12 cellular contexts compared by ENCODE assay signal in the genomic region with DNA sequence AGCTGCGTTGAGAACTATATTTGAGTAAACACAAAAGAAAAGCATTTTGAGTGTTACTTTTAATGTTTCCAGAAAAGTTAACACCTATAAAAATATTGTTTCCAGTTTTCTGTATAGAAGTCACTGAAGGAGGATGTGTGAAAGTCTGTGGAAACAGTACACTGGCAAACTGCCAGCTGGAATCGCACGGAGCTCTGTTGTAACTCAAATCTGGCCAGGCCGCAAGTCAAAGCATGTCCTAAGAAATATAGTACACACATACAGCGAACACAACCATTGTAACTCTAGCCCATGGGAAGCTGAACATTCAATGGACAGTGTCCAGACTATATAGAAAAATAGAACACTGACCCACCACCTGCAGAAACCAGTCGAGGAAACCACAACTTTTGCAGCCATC.
DNase-seq lines count a peak whose midpoint lies in the region; ATAC-seq and TF ChIP-seq lines count a peak whose summit lies in the region.
"Had no signal": no experiment of that assay in that cellular context is flagged by ENCODE, and none has a peak within 500 bp of the region (broad histone marks: within the 10 kb centered on the region; RNA-seq: fewer than 3 reads in every experiment).

No MANE protein-coding gene starts in this region.

- H3K56ac ChIP-seq in IMR-90 (ENCODE audit: extremely low read depth, insufficient read depth, low read length) = no peak overlapping the region

- H4K20me1 ChIP-seq in IMR-90 (ENCODE audit: insufficient read depth, low read length) = no peaks in the 10 kb centered on the region

- DNase-seq in IMR-90 (peak; percentile 45), RWPE2 (ENCODE audit: low spot score) (peak; percentile 78), globus pallidus (ENCODE audit: low spot score) (peak; percentile 20), psoas muscle (peak; percentile 61 to 80), Caco-2 (no peak), SKM-1 (lab: John Stamatoyannopoulos, UW; ENCODE audit: unreplicated experiment) (no peak)
- DNase-seq in stimulated activated naive CD8-positive, alpha-beta T cell treated with anti-CD3 and anti-CD28 coated beads, Interleukin-15, Interleukin-2, amounts not matched to agents 100 U/mL and 50 U/mL, for 24 hours = no peak
- no peak for DNase-seq in activated naive CD4-positive, alpha-beta T cell treated with anti-CD3 and anti-CD28 coated beads, Interleukin-2, amount 10 ng/mL, durations not matched to agents 7 days and 5 days
- DNase-seq: activated CD4-positive, CD25-positive, alpha-beta regulatory T cell treated with anti-CD3 and anti-CD28 coated beads, Interleukin-2, amount 50 U/mL, for 72 hours; activated naive CD8-positive, alpha-beta T cell treated with anti-CD3 and anti-CD28 coated beads, Interleukin-2, amount 10 ng/mL, durations not matched to agents 7 days and 5 days; naive thymus-derived CD8-positive, alpha-beta T cell; stimulated activated CD4-positive, alpha-beta T cell treated with anti-CD3 and anti-CD28 coated beads, Interleukin-2, amount 100 ng/mL, for 48 hours had no signal

- no peak overlapping the region for H3K23ac ChIP-seq in IMR-90 (ENCODE audit: low read depth, low read length)

- H3K4me2 ChIP-seq in IMR-90 (ENCODE audit: low read depth, low read length) = no peak overlapping the region

- H3K36me3 ChIP-seq in IMR-90 (ENCODE audit: control insufficient read depth, insufficient read depth, low read length) (no peaks in the 10 kb centered on the region), RWPE2 (ENCODE audit: low read depth) (no peaks in the 10 kb centered on the region), psoas muscle (ENCODE audit: insufficient read depth in 1 of 2, low read depth in 1 of 2) (no peaks in the 10 kb centered on the region), Caco-2 (ENCODE audit: control insufficient read depth, insufficient read depth, low read length) (no peaks in the 10 kb centered on the region)

- H3K4me1 Mint-ChIP-seq in Caco-2 (ENCODE audit: low read depth, unreplicated experiment) = no peaks in the 10 kb centered on the region
- no peaks in the 10 kb centered on the region for H3K4me1 Mint-ChIP-seq in activated naive CD4-positive, alpha-beta T cell treated with anti-CD3 and anti-CD28 coated beads, Interleukin-2, amount 10 ng/mL, durations not matched to agents 7 days and 5 days
- H3K4me1 Mint-ChIP-seq: activated naive CD8-positive, alpha-beta T cell treated with anti-CD3 and anti-CD28 coated beads, Interleukin-2, amount 10 ng/mL, durations not matched to agents 7 days and 5 days had no signal

- H3K4me3 ChIP-seq in IMR-90 (ENCODE audit: insufficient read depth, low read depth, low read length) (no peak overlapping the region), RWPE2 (ENCODE audit: severe bottlenecking) (no peak overlapping the region), psoas muscle (no peak overlapping the region), Caco-2 (ENCODE audit: low read depth, low read length) (no peak overlapping the region)

- H3K9me3 Mint-ChIP-seq in Caco-2 (ENCODE audit: unreplicated experiment) = peaks cover 10% of the 10 kb centered on the region
- H3K9me3 Mint-ChIP-seq in activated naive CD4-positive, alpha-beta T cell treated with anti-CD3 and anti-CD28 coated beads, Interleukin-2, amount 10 ng/mL, durations not matched to agents 7 days and 5 days = no peaks in the 10 kb centered on the region
- H3K9me3 Mint-ChIP-seq: activated naive CD8-positive, alpha-beta T cell treated with anti-CD3 and anti-CD28 coated beads, Interleukin-2, amount 10 ng/mL, durations not matched to agents 7 days and 5 days; naive thymus-derived CD8-positive, alpha-beta T cell had no signal

- no peaks in the 10 kb centered on the region for H3K9me1 ChIP-seq in IMR-90 (ENCODE audit: insufficient read depth, low read length)

- no peak for TF ChIP-seq RAD21 in IMR-90 (IDR thresholded peaks at IDR 0.05; ENCODE audit: low read length)

- H4K8ac ChIP-seq in IMR-90 (ENCODE audit: low read depth in 2 of 2, low read length in 2 of 2) = no peak overlapping the region

- dilution Hi-C loops in IMR-90 (cut with HindIII; ENCODE audit: low sequenced_read_pairs, unreplicated experiment) = no loop called here

- H3K27me3 ChIP-seq in IMR-90 (ENCODE audit: control insufficient read depth, insufficient read depth, low read length) (peaks cover 1% of the 10 kb centered on the region; the same call in 1 of the 2 replicates), RWPE2 (ENCODE audit: insufficient read depth, poor library complexity, severe bottlenecking) (no peaks in the 10 kb centered on the region), psoas muscle (ENCODE audit: insufficient read depth in 3 of 3, low read length in 2 of 3) (peaks cover 0 to 2% (median 0%) of the 10 kb centered on the region in 3 donors), Caco-2 (replicated peaks; ENCODE audit: control insufficient read depth, insufficient read depth, low read length) (no peaks in the 10 kb centered on the region)

- no peak overlapping the region for H3K9ac ChIP-seq in IMR-90 (ENCODE audit: low read depth, low read length)

- H3K14ac ChIP-seq in IMR-90 (replicated peaks; ENCODE audit: low read depth, low read length) = no peak overlapping the region

- H3K27me3 Mint-ChIP-seq in Caco-2 (ENCODE audit: insufficient read depth, unreplicated experiment) = no peaks in the 10 kb centered on the region
- H3K27me3 Mint-ChIP-seq in activated naive CD4-positive, alpha-beta T cell treated with anti-CD3 and anti-CD28 coated beads, Interleukin-2, amount 10 ng/mL, durations not matched to agents 7 days and 5 days = no peaks in the 10 kb centered on the region
- H3K27me3 Mint-ChIP-seq: activated naive CD8-positive, alpha-beta T cell treated with anti-CD3 and anti-CD28 coated beads, Interleukin-2, amount 10 ng/mL, durations not matched to agents 7 days and 5 days had no signal

- H3K4me1 ChIP-seq in IMR-90 (ENCODE audit: control insufficient read depth, insufficient read depth, low read length) (no peaks in the 10 kb centered on the region), RWPE2 (ENCODE audit: insufficient read depth, poor library complexity, severe bottlenecking) (peaks cover 16% of the 10 kb centered on the region), psoas muscle (no peaks in the 10 kb centered on the region), Caco-2 (peaks cover 2% of the 10 kb centered on the region)

- ATAC-seq in IMR-90 (ENCODE audit: low read depth) (no peak), RWPE2 (ENCODE audit: low read depth) (peak; percentile 94), psoas muscle (peak in 3 of 4 donors; percentile 50 to 72 (median 59))
- ATAC-seq in stimulated activated naive CD8-positive, alpha-beta T cell treated with anti-CD3 and anti-CD28 coated beads, Interleukin-15, Interleukin-2, amounts not matched to agents 100 U/mL and 50 U/mL, for 24 hours = no peak
- ATAC-seq: naive thymus-derived CD8-positive, alpha-beta T cell had no signal

- H4K5ac ChIP-seq in IMR-90 (ENCODE audit: low read depth, low read length) = no peak overlapping the region

- no peaks in the 10 kb centered on the region for H3K9me3 ChIP-seq in IMR-90 (ENCODE audit: control insufficient read depth, insufficient read depth, low read length)
- H3K9me3 ChIP-seq in RWPE2 (ENCODE audit: severe bottlenecking) = no peaks in the 10 kb centered on the region
- no peaks in the 10 kb centered on the region for H3K9me3 ChIP-seq in psoas muscle
- no peaks in the 10 kb centered on the region for H3K9me3 ChIP-seq in Caco-2

- no peak overlapping the region for H3K27ac Mint-ChIP-seq in Caco-2 (ENCODE audit: unreplicated experiment)
- no peak overlapping the region for H3K27ac Mint-ChIP-seq in activated naive CD4-positive, alpha-beta T cell treated with anti-CD3 and anti-CD28 coated beads, Interleukin-2, amount 10 ng/mL, durations not matched to agents 7 days and 5 days
- H3K27ac Mint-ChIP-seq: activated naive CD8-positive, alpha-beta T cell treated with anti-CD3 and anti-CD28 coated beads, Interleukin-2, amount 10 ng/mL, durations not matched to agents 7 days and 5 days; naive thymus-derived CD8-positive, alpha-beta T cell had no signal

- no peak overlapping the region for H2BK120ac ChIP-seq in IMR-90 (ENCODE audit: low read depth, low read length)

- H2BK20ac ChIP-seq in IMR-90 (ENCODE audit: low read depth, low read length) = no peak overlapping the region

- H3K18ac ChIP-seq in IMR-90 (ENCODE audit: low read depth, low read length) = no peak overlapping the region

- 17% methylated on average over 1 of the region's 6 CpGs; no CpG with 5 or more reads in 1 of the 2 experiments for WGBS in IMR-90 (ENCODE audit: extremely low coverage in 2 of 2, insufficient read length in 1 of 2), 2 experiments
- 16 to 26% (median 18%) methylated on average over 6 of the region's 6 CpGs for WGBS in psoas muscle, 3 donors

- intact Hi-C loops in IMR-90 (cut with micrococcal nuclease) (no loop called here), psoas muscle (cut with DNase I) (no loop called here), Caco-2 (cut with micrococcal nuclease; ENCODE audit: unreplicated experiment) (no loop called here)

- no peak overlapping the region for H2BK5ac ChIP-seq in IMR-90 (ENCODE audit: low read depth, low read length, poor library complexity, severe bottlenecking)

- BruUV-seq in IMR-90 (replicated peaks; lab: Mats Ljungman, UMichigan) (no TSS peak), Caco-2 (replicated peaks; lab: Mats Ljungman, UMichigan) (no TSS peak)

- H2AK5ac ChIP-seq in IMR-90 (ENCODE audit: low read depth, low read length) = no peak overlapping the region

- H3K4ac ChIP-seq in IMR-90 (ENCODE audit: low read depth, low read length) = no peak overlapping the region

- no peak overlapping the region for H3K4me3 Mint-ChIP-seq in Caco-2 (ENCODE audit: unreplicated experiment)
- no peak overlapping the region for H3K4me3 Mint-ChIP-seq in activated naive CD4-positive, alpha-beta T cell treated with anti-CD3 and anti-CD28 coated beads, Interleukin-2, amount 10 ng/mL, durations not matched to agents 7 days and 5 days
- H3K4me3 Mint-ChIP-seq: activated naive CD8-positive, alpha-beta T cell treated with anti-CD3 and anti-CD28 coated beads, Interleukin-2, amount 10 ng/mL, durations not matched to agents 7 days and 5 days; naive thymus-derived CD8-positive, alpha-beta T cell had no signal

- no peak overlapping the region for H4K91ac ChIP-seq in IMR-90 (ENCODE audit: insufficient read depth, low read depth, low read length)

- POLR2A ChIA-PET in IMR-90 (lab: Charles Lee; ENCODE audit: unreplicated experiment) (no interaction called here), Caco-2 (lab: Charles Lee) (no interaction called here)

- CTCF ChIA-PET in IMR-90 (lab: Yijun Ruan, JAX) = interaction anchor here (1.4 kb wide), 1 partner anchor 8 kb away, joined by 3 read pairs; no protein-coding TSS in a partner anchor
- CTCF ChIA-PET in Caco-2 (lab: Charles Lee) = no interaction called here
- CTCF ChIA-PET in activated naive CD4-positive, alpha-beta T cell treated with anti-CD3 and anti-CD28 coated beads, Interleukin-2, amount 10 ng/mL, durations not matched to agents 7 days and 5 days (lab: Charles Lee) = no interaction called here

- H3K79me1 ChIP-seq in IMR-90 (ENCODE audit: low read depth in 1 of 2, low read length in 2 of 2) = no peaks in the 10 kb centered on the region

- in situ Hi-C loops in IMR-90 (cut with MboI; ENCODE audit: low sequenced_read_pairs) = no loop called here

- no peaks in the 10 kb centered on the region for H3K36me3 Mint-ChIP-seq in Caco-2 (ENCODE audit: insufficient read depth, unreplicated experiment)
- H3K36me3 Mint-ChIP-seq in activated naive CD4-positive, alpha-beta T cell treated with anti-CD3 and anti-CD28 coated beads, Interleukin-2, amount 10 ng/mL, durations not matched to agents 7 days and 5 days = no peaks in the 10 kb centered on the region
- H3K36me3 Mint-ChIP-seq: activated naive CD8-positive, alpha-beta T cell treated with anti-CD3 and anti-CD28 coated beads, Interleukin-2, amount 10 ng/mL, durations not matched to agents 7 days and 5 days; naive thymus-derived CD8-positive, alpha-beta T cell had no signal

- no peak overlapping the region for H3K27ac ChIP-seq in IMR-90 (ENCODE audit: insufficient read depth, low read length)
- H3K27ac ChIP-seq in RWPE2 (ENCODE audit: poor library complexity, severe bottlenecking) = no peak overlapping the region
- H3K27ac ChIP-seq in psoas muscle = no peak overlapping the region

- no peak for TF ChIP-seq POLR2A in IMR-90 (IDR thresholded peaks at IDR 0.05; ENCODE audit: low read depth, low read length)

- no peak overlapping the region for H2BK15ac ChIP-seq in IMR-90 (ENCODE audit: low read depth, low read length)

- H2AK9ac ChIP-seq in IMR-90 (replicated peaks; ENCODE audit: low read depth, low read length, poor library complexity) = no peak overlapping the region

- TF ChIP-seq CTCF in IMR-90 (conservative IDR thresholded peaks at IDR 0.05; ENCODE audit: low read depth, low read length) = no peak
- no peak for TF ChIP-seq CTCF in RWPE2 (IDR thresholded peaks at IDR 0.05; ENCODE audit: poor library complexity, severe bottlenecking)
- no peak for TF ChIP-seq CTCF in psoas muscle (IDR thresholded peaks at IDR 0.05)
- no peak for TF ChIP-seq CTCF in Caco-2 (IDR thresholded peaks at IDR 0.05; ENCODE audit: insufficient read depth in 1 of 2, low read depth in 1 of 2, low read length in 1 of 2, severe bottlenecking in 1 of 2, unreplicated experiment in 1 of 2)

- H2AFZ ChIP-seq in IMR-90 (replicated peaks; ENCODE audit: low read length, poor library complexity) = no peak overlapping the region

Comparison
In these comparisons a context has a peak if more than half of its experiments do, and no peak if none do; other contexts are left out.
1. ATAC-seq: peak in RWPE2 (single experiment) and psoas muscle (3 of 4); none in IMR-90 (single experiment) and stimulated activated naive CD8-positive, alpha-beta T cell treated with anti-CD3 and anti-CD28 coated beads, Interleukin-15, Interleukin-2, amounts not matched to agents 100 U/mL and 50 U/mL, for 24 hours (single experiment).
2. DNase-seq: peak in IMR-90 (single experiment), RWPE2 (single experiment), globus pallidus (single experiment) and psoas muscle (2 of 2); none in Caco-2 (0 of 2), stimulated activated naive CD8-positive, alpha-beta T cell treated with anti-CD3 and anti-CD28 coated beads, Interleukin-15, Interleukin-2, amounts not matched to agents 100 U/mL and 50 U/mL, for 24 hours (single experiment), activated naive CD4-positive, alpha-beta T cell treated with anti-CD3 and anti-CD28 coated beads, Interleukin-2, amount 10 ng/mL, durations not matched to agents 7 days and 5 days (single experiment) and SKM-1 (single experiment).